Comparison of ENCODE assay signal across 13 cellular contexts in the genomic region with DNA sequence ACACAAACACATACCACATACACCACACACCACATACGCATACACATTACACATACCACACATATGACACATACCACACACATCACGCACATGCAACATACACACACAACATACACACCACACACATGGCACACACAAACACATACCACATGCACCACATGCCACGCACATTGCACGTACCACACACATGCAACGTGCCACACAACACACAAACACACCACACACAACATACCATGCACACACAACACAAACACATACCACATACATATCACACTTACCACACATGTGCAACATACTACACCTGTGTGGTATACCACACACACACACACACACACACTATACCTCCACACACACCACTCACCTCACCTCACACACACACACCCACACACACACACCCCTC.
"Had no signal": no experiment of that assay in that cellular context is flagged by ENCODE, and none has a peak within 500 bp of the region (broad histone marks: within the 10 kb centered on the region; RNA-seq: fewer than 3 reads in every experiment).

No MANE protein-coding gene starts in this region.

- FAIRE-seq: keratinocyte, small intestine had no signal

- H3K4me3 ChIP-seq: colonic mucosa, gastrocnemius medialis, left lung, thyroid gland had no signal

- H3K36me3 ChIP-seq: colonic mucosa, gastrocnemius medialis, thyroid gland had no signal

- H3K9me3 Mint-ChIP-seq: activated CD8-positive, alpha-beta T cell treated with anti-CD3 and anti-CD28 coated beads for 36 hours; memory B cell; T-helper 2 cell treated with Interferon-gamma antibody and Interleukin-4, amounts not matched to agents 5 μg/mL and 100 μg/mL, for 36 hours had no signal

- H3K27me3 Mint-ChIP-seq: activated CD8-positive, alpha-beta T cell treated with anti-CD3 and anti-CD28 coated beads for 36 hours had no signal

- H3K27ac Mint-ChIP-seq: activated CD8-positive, alpha-beta T cell treated with anti-CD3 and anti-CD28 coated beads for 36 hours; memory B cell; T-helper 2 cell treated with Interferon-gamma antibody and Interleukin-4, amounts not matched to agents 5 μg/mL and 100 μg/mL, for 36 hours had no signal

- DNase-seq: activated CD8-positive, alpha-beta memory T cell treated with anti-CD3 and anti-CD28 coated beads, Interleukin-2, amount 50 U/mL, for 4 hours; activated CD8-positive, alpha-beta T cell treated with anti-CD3 and anti-CD28 coated beads for 36 hours; activated naive CD4-positive, alpha-beta T cell; caudate nucleus; colonic mucosa; gastrocnemius medialis; left lung; retina; small intestine; thyroid gland had no signal

- H3K4me1 ChIP-seq: colonic mucosa had no signal

- H3K9me3 ChIP-seq: colonic mucosa, gastrocnemius medialis, left lung, thyroid gland had no signal

- H3K27ac ChIP-seq: colonic mucosa, gastrocnemius medialis had no signal

- ATAC-seq: activated CD8-positive, alpha-beta T cell treated with anti-CD3 and anti-CD28 coated beads for 36 hours; gastrocnemius medialis had no signal

- H3K4me3 Mint-ChIP-seq: activated CD8-positive, alpha-beta T cell treated with anti-CD3 and anti-CD28 coated beads for 36 hours; memory B cell; T-helper 2 cell treated with Interferon-gamma antibody and Interleukin-4, amounts not matched to agents 5 μg/mL and 100 μg/mL, for 36 hours had no signal

- H3K27me3 ChIP-seq: colonic mucosa, gastrocnemius medialis, left lung, thyroid gland had no signal
